In the genomic region with DNA sequence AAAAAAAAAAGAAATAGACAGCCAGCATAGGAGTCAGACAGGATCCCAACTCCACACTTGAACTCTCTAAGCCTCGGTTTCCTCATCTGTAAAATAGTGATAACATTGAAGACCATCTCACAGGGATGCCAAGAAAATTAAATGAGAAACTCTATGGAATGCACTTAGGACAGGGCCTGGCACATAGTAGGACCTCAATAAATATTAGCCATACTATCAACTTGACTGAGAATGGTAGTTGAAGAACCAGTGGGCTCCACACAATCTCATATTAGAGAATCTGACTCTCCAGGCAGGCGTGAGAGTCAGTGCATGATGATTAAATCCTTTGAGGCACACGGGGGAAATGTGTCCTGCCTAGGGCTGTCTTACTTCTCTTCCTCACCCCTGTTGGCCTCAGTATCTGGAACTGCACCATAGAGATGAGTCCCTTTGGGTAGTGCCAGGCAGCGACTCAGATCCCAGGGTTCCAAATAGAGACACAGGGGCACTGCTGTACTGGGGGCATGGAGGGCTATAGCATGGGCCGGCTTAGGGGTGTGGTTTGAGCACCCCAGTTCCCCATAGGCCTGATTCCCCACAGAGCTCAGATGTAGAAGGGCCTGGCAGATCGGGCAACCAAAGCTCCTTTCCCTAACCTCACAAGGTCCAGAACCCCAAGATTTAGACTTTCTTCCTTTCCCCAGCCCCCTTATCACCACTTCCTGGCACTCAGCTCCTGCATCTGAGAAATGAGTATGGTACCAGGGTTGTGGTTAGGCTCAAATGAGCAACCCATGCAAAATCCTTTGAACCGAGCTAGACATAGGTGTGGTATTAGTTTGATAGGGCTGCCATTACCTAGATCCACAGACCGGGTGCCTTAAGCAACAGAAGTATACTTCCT, we compare ENCODE assay signal across 8 cellular contexts. TPM values are rescaled to one million over a fixed set of nuclear protein-coding genes. Genes with fewer than 3 reads are reported as not detected.
A peak's percentile ranks its signal among the peaks of the same experiment; 100 is the strongest.
DNase-seq lines count a peak whose midpoint lies in the region; ATAC-seq and TF ChIP-seq lines count a peak whose summit lies in the region.

No MANE protein-coding gene starts in this region.

- H3K27me3 Mint-ChIP-seq in activated CD4-positive, alpha-beta T cell treated with anti-CD3 and anti-CD28 coated beads, Interleukin-2, amount 10 ng/mL, durations not matched to agents 24 days and 14 days, result no peaks in the 10 kb centered on the region
- H3K27me3 Mint-ChIP-seq in natural killer cell treated with Interleukin-12 subunit alpha and Interleukin-12 subunit beta and Interleukin-15 and Interleukin-18, amount 100 ng/mL, for 72 hours, result no peaks in the 10 kb centered on the region
- peaks cover 4% of the 10 kb centered on the region for H3K27me3 Mint-ChIP-seq in glutamatergic neuron (ENCODE audit: unreplicated experiment)

- H3K36me3 Mint-ChIP-seq in activated CD4-positive, alpha-beta T cell treated with anti-CD3 and anti-CD28 coated beads, Interleukin-2, amount 10 ng/mL, durations not matched to agents 24 days and 14 days (ENCODE audit: low read depth), result peaks cover 4% of the 10 kb centered on the region
- no peaks in the 10 kb centered on the region for H3K36me3 Mint-ChIP-seq in natural killer cell treated with Interleukin-12 subunit alpha and Interleukin-12 subunit beta and Interleukin-15 and Interleukin-18, amount 100 ng/mL, for 72 hours
- no peaks in the 10 kb centered on the region for H3K36me3 Mint-ChIP-seq in glutamatergic neuron (ENCODE audit: unreplicated experiment)

- intact Hi-C loops in activated CD4-positive, alpha-beta T cell treated with anti-CD3 and anti-CD28 coated beads, Interleukin-2, amount 10 ng/mL, durations not matched to agents 24 days and 14 days (cut with micrococcal nuclease), result loop anchor here (5.0 kb wide), 1 partner anchor 334 kb away; the partner anchor contains the start of gene SP140L

- DNase-seq in activated CD4-positive, alpha-beta T cell treated with anti-CD3 and anti-CD28 coated beads, Interleukin-2, amount 10 ng/mL, durations not matched to agents 24 days and 14 days, result peak; percentile 89
- DNase-seq in natural killer cell treated with Interleukin-12 subunit alpha and Interleukin-12 subunit beta and Interleukin-15 and Interleukin-18, amount 100 ng/mL, for 72 hours (ENCODE audit: low spot score), result peak; percentile 84
- DNase-seq in MV-4-11 (lab: John Stamatoyannopoulos, UW) (no peak), NCI-H748 (lab: John Stamatoyannopoulos, UW; ENCODE audit: unreplicated experiment) (no peak), glutamatergic neuron (no peak), superior temporal gyrus (ENCODE audit: extremely low spot score) (no peak)

- ATAC-seq in GM18519 (IDR thresholded peaks at IDR 0.05; ENCODE audit: low FRiP score, unreplicated experiment) (peak; percentile 38), HG02938 (IDR thresholded peaks at IDR 0.05; ENCODE audit: unreplicated experiment) (peak; percentile 40)
- peak; percentile 71 to 75 for ATAC-seq in natural killer cell treated with Interleukin-12 subunit alpha and Interleukin-12 subunit beta and Interleukin-15 and Interleukin-18, amount 100 ng/mL, for 72 hours

- peak overlapping the region; percentile 98 for H3K27ac Mint-ChIP-seq in activated CD4-positive, alpha-beta T cell treated with anti-CD3 and anti-CD28 coated beads, Interleukin-2, amount 10 ng/mL, durations not matched to agents 24 days and 14 days
- peak overlapping the region; percentile 96 to 99 for H3K27ac Mint-ChIP-seq in natural killer cell treated with Interleukin-12 subunit alpha and Interleukin-12 subunit beta and Interleukin-15 and Interleukin-18, amount 100 ng/mL, for 72 hours
- no peak overlapping the region for H3K27ac Mint-ChIP-seq in glutamatergic neuron (ENCODE audit: unreplicated experiment)

- no peak for TF ChIP-seq CTCF in glutamatergic neuron (IDR thresholded peaks at IDR 0.05; ENCODE audit: partially characterized antibody, unreplicated experiment)

- no peaks in the 10 kb centered on the region for H3K9me3 Mint-ChIP-seq in activated CD4-positive, alpha-beta T cell treated with anti-CD3 and anti-CD28 coated beads, Interleukin-2, amount 10 ng/mL, durations not matched to agents 24 days and 14 days
- no peaks in the 10 kb centered on the region for H3K9me3 Mint-ChIP-seq in natural killer cell treated with Interleukin-12 subunit alpha and Interleukin-12 subunit beta and Interleukin-15 and Interleukin-18, amount 100 ng/mL, for 72 hours
- H3K9me3 Mint-ChIP-seq in glutamatergic neuron (ENCODE audit: unreplicated experiment), result no peaks in the 10 kb centered on the region

- H3K4me3 Mint-ChIP-seq in activated CD4-positive, alpha-beta T cell treated with anti-CD3 and anti-CD28 coated beads, Interleukin-2, amount 10 ng/mL, durations not matched to agents 24 days and 14 days, result peak overlapping the region; percentile 88
- H3K4me3 Mint-ChIP-seq in natural killer cell treated with Interleukin-12 subunit alpha and Interleukin-12 subunit beta and Interleukin-15 and Interleukin-18, amount 100 ng/mL, for 72 hours, result peak overlapping the region; percentile 90
- no peak overlapping the region for H3K4me3 Mint-ChIP-seq in glutamatergic neuron (ENCODE audit: unreplicated experiment)

- peaks cover 84% of the 10 kb centered on the region for H3K4me1 Mint-ChIP-seq in activated CD4-positive, alpha-beta T cell treated with anti-CD3 and anti-CD28 coated beads, Interleukin-2, amount 10 ng/mL, durations not matched to agents 24 days and 14 days
- H3K4me1 Mint-ChIP-seq in natural killer cell treated with Interleukin-12 subunit alpha and Interleukin-12 subunit beta and Interleukin-15 and Interleukin-18, amount 100 ng/mL, for 72 hours (ENCODE audit: low read depth in 2 of 2), result peaks cover 79% of the 10 kb centered on the region in 2 donors
- peaks cover 1% of the 10 kb centered on the region for H3K4me1 Mint-ChIP-seq in glutamatergic neuron (ENCODE audit: low read depth, unreplicated experiment)

RNA-seq across cellular contexts. Expression of gene CAB39, which starts 51.3 kb away (rescaled TPM):
- total RNA-seq in activated CD4-positive, alpha-beta T cell treated with anti-CD3 and anti-CD28 coated beads, Interleukin-2, amount 10 ng/mL, durations not matched to agents 24 days and 14 days, result 166 and 168 TPM in 2 replicates
- 100 to 1,000 TPM; 139 to 146 TPM for total RNA-seq in natural killer cell treated with Interleukin-12 subunit alpha and Interleukin-12 subunit beta and Interleukin-15 and Interleukin-18, amount 100 ng/mL, for 72 hours
- 60.3 TPM for total RNA-seq in glutamatergic neuron (ENCODE audit: unreplicated experiment)

Comparison
In these comparisons a context has a peak if more than half of its experiments do, and no peak if none do; other contexts are left out.
1. DNase-seq: peak in activated CD4-positive, alpha-beta T cell treated with anti-CD3 and anti-CD28 coated beads, Interleukin-2, amount 10 ng/mL, durations not matched to agents 24 days and 14 days (single experiment) and natural killer cell treated with Interleukin-12 subunit alpha and Interleukin-12 subunit beta and Interleukin-15 and Interleukin-18, amount 100 ng/mL, for 72 hours (single experiment); none in MV-4-11 (single experiment), NCI-H748 (single experiment), glutamatergic neuron (single experiment) and superior temporal gyrus (single experiment).
2. Peak in every context shown above with its lines, with median percentiles within 50 percentile points of each other: ATAC-seq.